6 cellular contexts compared by ENCODE assay signal in the genomic region with DNA sequence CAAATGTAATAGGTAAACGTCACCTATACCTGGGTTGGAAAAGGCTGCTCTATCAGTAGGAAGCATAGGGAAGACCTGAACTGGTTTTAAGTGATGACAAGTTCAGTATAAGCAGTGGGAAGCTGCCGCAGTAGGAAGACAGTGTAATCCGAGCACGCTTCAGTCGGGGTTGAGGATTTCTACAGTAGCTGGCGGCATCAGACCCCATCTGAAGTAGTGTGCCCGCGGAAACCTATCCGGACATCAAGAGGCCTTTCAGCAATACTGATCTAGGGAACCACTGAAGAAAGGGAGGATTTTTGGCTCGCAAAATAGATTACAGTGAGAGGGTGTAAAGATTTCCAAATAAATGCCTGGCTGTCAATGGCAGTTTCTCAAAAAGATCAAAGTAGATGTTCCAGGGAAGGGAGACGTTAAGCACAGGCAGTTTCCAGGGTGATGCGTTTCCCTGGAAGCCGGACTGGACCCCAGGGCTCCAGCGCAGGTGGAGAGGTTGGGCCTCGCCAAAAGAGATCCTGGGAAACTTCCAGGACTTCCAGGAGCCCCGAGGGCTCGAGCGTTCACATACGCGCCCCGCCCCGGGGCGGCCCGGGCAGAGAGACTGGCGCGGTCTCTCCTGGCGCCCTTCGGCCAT. TPM values are rescaled to one million over a fixed set of nuclear protein-coding genes. Genes with fewer than 3 reads are reported as not detected.
DNase-seq lines count a peak whose midpoint lies in the region; ATAC-seq lines count a peak whose summit lies in the region.

No MANE protein-coding gene starts in this region.

- H3K27me3 Mint-ChIP-seq in activated CD4-positive, alpha-beta T cell treated with anti-CD3 and anti-CD28 coated beads, Interleukin-2, amount 10 ng/mL, durations not matched to agents 24 days and 14 days, result peaks cover 38% of the 10 kb centered on the region
- H3K27me3 Mint-ChIP-seq in stimulated activated memory B cell treated with anti-CD40 and anti-IgM and Interleukin-4, amounts not matched to agents 10 μg/mL and 1 μg/mL and 100 μg/mL, for 72 hours, result peaks cover 13% of the 10 kb centered on the region

- no peaks in the 10 kb centered on the region for H3K9me3 ChIP-seq in esophagus (ENCODE audit: control insufficient read depth in 2 of 2, insufficient read depth in 1 of 2, low read depth in 1 of 2, low read length in 1 of 2)

- peak overlapping the region in 1 of 2 donors; percentile 47 for H3K27ac ChIP-seq in esophagus (ENCODE audit: low read depth in 2 of 2, low read length in 1 of 2)

- peak overlapping the region; percentile 82 for H3K4me3 Mint-ChIP-seq in activated CD4-positive, alpha-beta T cell treated with anti-CD3 and anti-CD28 coated beads, Interleukin-2, amount 10 ng/mL, durations not matched to agents 24 days and 14 days
- H3K4me3 Mint-ChIP-seq in stimulated activated memory B cell treated with anti-CD40 and anti-IgM and Interleukin-4, amounts not matched to agents 10 μg/mL and 1 μg/mL and 100 μg/mL, for 72 hours, result peak overlapping the region; percentile 75

- H3K27me3 ChIP-seq in esophagus (ENCODE audit: control insufficient read depth in 1 of 2, insufficient read depth in 2 of 2, low read length in 2 of 2), result no peaks in the 10 kb centered on the region

- H3K4me1 Mint-ChIP-seq in activated CD4-positive, alpha-beta T cell treated with anti-CD3 and anti-CD28 coated beads, Interleukin-2, amount 10 ng/mL, durations not matched to agents 24 days and 14 days, result peaks cover 27% of the 10 kb centered on the region
- peaks cover 38% of the 10 kb centered on the region for H3K4me1 Mint-ChIP-seq in stimulated activated memory B cell treated with anti-CD40 and anti-IgM and Interleukin-4, amounts not matched to agents 10 μg/mL and 1 μg/mL and 100 μg/mL, for 72 hours

- no peak for ATAC-seq in stimulated activated memory B cell treated with anti-CD40 and anti-IgM and Interleukin-4, amounts not matched to agents 10 μg/mL and 1 μg/mL and 100 μg/mL, for 72 hours
- ATAC-seq in HG03108 (IDR thresholded peaks at IDR 0.05; ENCODE audit: unreplicated experiment), result no peak

- no peaks in the 10 kb centered on the region for H3K36me3 ChIP-seq in esophagus (ENCODE audit: control insufficient read depth in 2 of 2, insufficient read depth in 2 of 2, low read length in 1 of 2)

- intact Hi-C loops in activated CD4-positive, alpha-beta T cell treated with anti-CD3 and anti-CD28 coated beads, Interleukin-2, amount 10 ng/mL, durations not matched to agents 24 days and 14 days (cut with micrococcal nuclease), result no loop called here

- H3K9me3 Mint-ChIP-seq in activated CD4-positive, alpha-beta T cell treated with anti-CD3 and anti-CD28 coated beads, Interleukin-2, amount 10 ng/mL, durations not matched to agents 24 days and 14 days, result no peaks in the 10 kb centered on the region
- no peaks in the 10 kb centered on the region for H3K9me3 Mint-ChIP-seq in stimulated activated memory B cell treated with anti-CD40 and anti-IgM and Interleukin-4, amounts not matched to agents 10 μg/mL and 1 μg/mL and 100 μg/mL, for 72 hours

- H3K36me3 Mint-ChIP-seq in activated CD4-positive, alpha-beta T cell treated with anti-CD3 and anti-CD28 coated beads, Interleukin-2, amount 10 ng/mL, durations not matched to agents 24 days and 14 days (ENCODE audit: low read depth), result no peaks in the 10 kb centered on the region
- H3K36me3 Mint-ChIP-seq in stimulated activated memory B cell treated with anti-CD40 and anti-IgM and Interleukin-4, amounts not matched to agents 10 μg/mL and 1 μg/mL and 100 μg/mL, for 72 hours, result no peaks in the 10 kb centered on the region

- peak overlapping the region; percentile 38 to 49 for H3K4me3 ChIP-seq in esophagus (ENCODE audit: low read depth in 1 of 2, low read length in 2 of 2)

- peaks cover 3 to 5% of the 10 kb centered on the region in 2 donors for H3K4me1 ChIP-seq in esophagus (ENCODE audit: control insufficient read depth in 2 of 2, insufficient read depth in 2 of 2, low read length in 1 of 2)

- WGBS in esophagus, 2 donors, result 12 to 13% methylated on average over 27 to 28 of the region's 28 CpGs

- no peak for DNase-seq in activated CD4-positive, alpha-beta T cell treated with anti-CD3 and anti-CD28 coated beads, Interleukin-2, amount 10 ng/mL, durations not matched to agents 24 days and 14 days
- DNase-seq in activated CD4-positive, alpha-beta T cell treated with anti-CD3 and anti-CD28 coated beads for 4 hours, result no peak
- no peak for DNase-seq in NCI-H1436 treated with DMSO at 0.1 percent for 48 hours (lab: John Stamatoyannopoulos, UW)

- peak overlapping the region; percentile 35 for H3K27ac Mint-ChIP-seq in activated CD4-positive, alpha-beta T cell treated with anti-CD3 and anti-CD28 coated beads, Interleukin-2, amount 10 ng/mL, durations not matched to agents 24 days and 14 days
- peak overlapping the region; percentile 35 for H3K27ac Mint-ChIP-seq in stimulated activated memory B cell treated with anti-CD40 and anti-IgM and Interleukin-4, amounts not matched to agents 10 μg/mL and 1 μg/mL and 100 μg/mL, for 72 hours

RNA-seq across cellular contexts. Expression of gene LOXL3, which starts 5.3 kb away (rescaled TPM):
- total RNA-seq in activated CD4-positive, alpha-beta T cell treated with anti-CD3 and anti-CD28 coated beads, Interleukin-2, amount 10 ng/mL, durations not matched to agents 24 days and 14 days, result 1.5 and 1.7 TPM in 2 replicates
- polyA plus RNA-seq in esophagus, result under 1 TPM; 0.71 to 0.79 TPM

RNA-seq across cellular contexts. Expression of gene DOK1, which starts 6.1 kb away (rescaled TPM):
- 33.8 and 34.2 TPM in 2 replicates for total RNA-seq in activated CD4-positive, alpha-beta T cell treated with anti-CD3 and anti-CD28 coated beads, Interleukin-2, amount 10 ng/mL, durations not matched to agents 24 days and 14 days
- 1 to 10 TPM; 1.6 to 2.5 TPM for polyA plus RNA-seq in esophagus

RNA-seq across cellular contexts. Expression of gene HTRA2, which starts 18.7 kb away (rescaled TPM):
- total RNA-seq in activated CD4-positive, alpha-beta T cell treated with anti-CD3 and anti-CD28 coated beads, Interleukin-2, amount 10 ng/mL, durations not matched to agents 24 days and 14 days, result 49.6 and 56.4 TPM in 2 replicates
- 10 to 100 TPM; 15.8 to 21.0 TPM for polyA plus RNA-seq in esophagus

RNA-seq across cellular contexts. Expression of gene AUP1, which starts 18.9 kb away (rescaled TPM):
- total RNA-seq in activated CD4-positive, alpha-beta T cell treated with anti-CD3 and anti-CD28 coated beads, Interleukin-2, amount 10 ng/mL, durations not matched to agents 24 days and 14 days, result 170 and 173 TPM in 2 replicates
- polyA plus RNA-seq in esophagus, result 100 to 1,000 TPM; 116 to 186 TPM

RNA-seq across cellular contexts. Expression of gene DQX1, which starts 22.4 kb away (rescaled TPM):
- total RNA-seq in activated CD4-positive, alpha-beta T cell treated with anti-CD3 and anti-CD28 coated beads, Interleukin-2, amount 10 ng/mL, durations not matched to agents 24 days and 14 days, result 0.59 and 0.68 TPM in 2 replicates
- 1 to 10 TPM; 3.4 to 7.3 TPM for polyA plus RNA-seq in esophagus
